ENCODE assay signal across 8 cellular contexts in the genomic region with DNA sequence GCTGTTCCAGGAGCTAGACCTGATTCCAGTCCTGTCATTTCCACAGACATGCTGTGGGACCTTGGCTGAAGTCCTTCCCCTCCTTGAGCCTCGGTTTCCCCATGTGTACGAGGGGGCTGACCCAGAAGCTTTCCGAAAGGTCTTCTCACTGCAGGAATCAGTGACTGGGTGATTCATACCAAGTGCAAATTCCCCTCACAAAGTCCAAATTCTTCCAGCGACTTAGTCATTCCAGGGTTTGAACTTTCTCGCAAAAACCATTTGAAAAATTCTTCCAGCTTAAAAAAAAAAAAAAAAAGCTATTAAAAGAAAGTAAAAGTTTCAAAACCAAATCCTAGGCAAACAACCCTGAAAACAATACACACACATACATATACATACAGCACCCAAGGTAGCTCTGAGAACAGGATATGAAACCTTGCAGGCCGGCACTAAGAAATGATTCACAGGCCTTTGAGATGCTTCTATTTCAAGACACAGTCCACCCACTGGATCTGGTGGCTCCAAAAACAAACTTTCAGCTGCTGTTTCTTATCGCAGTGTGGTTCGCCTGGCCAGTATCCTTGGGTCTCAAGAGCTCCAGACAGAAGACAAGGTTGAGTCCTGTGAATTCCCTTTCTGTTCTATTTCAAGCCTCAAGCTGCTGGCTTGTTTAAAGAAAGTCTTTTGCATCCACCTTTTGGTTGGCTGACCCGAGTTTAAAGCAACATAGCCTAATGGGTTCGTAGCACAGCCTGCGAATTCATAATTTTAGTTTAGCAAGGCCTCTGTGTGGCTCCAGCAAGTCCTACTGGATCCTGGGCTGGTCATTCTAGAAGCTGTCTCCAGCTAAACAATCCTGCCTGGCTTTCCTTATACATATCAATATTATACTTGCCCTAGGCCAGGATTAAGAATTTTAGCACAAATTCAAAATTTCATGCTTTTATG. TPM values are rescaled to one million over a fixed set of nuclear protein-coding genes. Genes with fewer than 3 reads are reported as not detected.
A peak's percentile ranks its signal among the peaks of the same experiment; 100 is the strongest.
DNase-seq lines count a peak whose midpoint lies in the region; ATAC-seq and TF ChIP-seq lines count a peak whose summit lies in the region.

No MANE protein-coding gene starts in this region.

- H3K4me3 Mint-ChIP-seq in HFFc6 = peak overlapping the region; percentile 89

- H3K79me2 ChIP-seq in OCI-LY1 (ENCODE audit: insufficient read depth, low read length) = no peaks in the 10 kb centered on the region

- no peak for TF ChIP-seq CTCF in HFFc6 (IDR thresholded peaks at IDR 0.05)
- no peak for TF ChIP-seq CTCF in OCI-LY1 (IDR thresholded peaks at IDR 0.05; ENCODE audit: low read length)
- TF ChIP-seq CTCF in cardiac fibroblast (IDR thresholded peaks at IDR 0.05; ENCODE audit: low read depth, low read length) = no peak

- H3F3A ChIP-seq in OCI-LY1 (ENCODE audit: insufficient read depth, low read length) = peaks cover 5% of the 10 kb centered on the region; the same call in 1 of the 2 replicates

- peaks cover 9% of the 10 kb centered on the region for H3K36me3 Mint-ChIP-seq in HFFc6 (ENCODE audit: low read depth)

- H3K4me2 ChIP-seq in OCI-LY1 (ENCODE audit: low read length) = peak overlapping the region; percentile 71

- peak overlapping the region; percentile 53 for H3K4me3 ChIP-seq in OCI-LY1 (ENCODE audit: low read depth, low read length, poor library complexity, severe bottlenecking)
- peak overlapping the region in 1 of 2 donors; percentile 16 for H3K4me3 ChIP-seq in cardiac fibroblast (replicated peaks in 1 of 2; ENCODE audit: low read depth in 2 of 2, low read length in 2 of 2)
- peak overlapping the region; percentile 20 to 33 for H3K4me3 ChIP-seq in muscle layer of duodenum (ENCODE audit: low read depth in 1 of 2, low read length in 2 of 2)

- H3K27me3 ChIP-seq in OCI-LY1 (ENCODE audit: insufficient read depth, low read length) = no peaks in the 10 kb centered on the region
- H3K27me3 ChIP-seq in muscle layer of duodenum (ENCODE audit: low read depth, low read length) = no peaks in the 10 kb centered on the region

- H3K4me1 ChIP-seq in OCI-LY1 (ENCODE audit: insufficient read depth, low read length, severe bottlenecking) (peaks cover 84% of the 10 kb centered on the region), muscle layer of duodenum (ENCODE audit: control insufficient read depth in 1 of 2, insufficient read depth in 2 of 2, low read length in 2 of 2) (peaks cover 16 to 33% of the 10 kb centered on the region in 2 donors)

- H4K20me1 ChIP-seq in OCI-LY1 (ENCODE audit: insufficient read depth, low read length) = no peaks in the 10 kb centered on the region

- H3K9ac ChIP-seq in OCI-LY1 (ENCODE audit: low read length) = peak overlapping the region; percentile 68

- H3K27me3 Mint-ChIP-seq in HFFc6 (ENCODE audit: insufficient read depth) = no peaks in the 10 kb centered on the region; the same call in 1 of the 2 replicates

- H3K9me3 ChIP-seq in OCI-LY1 (ENCODE audit: low read length) (no peaks in the 10 kb centered on the region), muscle layer of duodenum (ENCODE audit: control insufficient read depth in 1 of 2, low read length in 2 of 2) (no peaks in the 10 kb centered on the region)

- peak; percentile 89 for DNase-seq in HFFc6
- DNase-seq in cardiac fibroblast (ENCODE audit: low read depth in 2 of 2) = peak; percentile 91 to 95
- no peak for DNase-seq in GDM1 (lab: John Stamatoyannopoulos, UW)
- DNase-seq in NCI-H2171 treated with DMSO at 0.1 percent for 48 hours (lab: John Stamatoyannopoulos, UW) = no peak
- no peak for DNase-seq in activated CD8-positive, alpha-beta memory T cell treated with anti-CD3 and anti-CD28 coated beads, Interleukin-2, amount 50 U/mL, for 48 hours

- peak overlapping the region; percentile 93 for H3K27ac ChIP-seq in OCI-LY1 (ENCODE audit: low read depth, low read length, poor library complexity, severe bottlenecking)
- H3K27ac ChIP-seq in muscle layer of duodenum (ENCODE audit: low read length) = peak overlapping the region; percentile 79

- H3K9me2 ChIP-seq in OCI-LY1 (ENCODE audit: low read depth, low read length) = no peaks in the 10 kb centered on the region

- H3K27ac Mint-ChIP-seq in HFFc6 = peak overlapping the region; percentile 100

- peaks cover 61% of the 10 kb centered on the region for H3K4me1 Mint-ChIP-seq in HFFc6 (ENCODE audit: low read depth)

- H2AFZ ChIP-seq in OCI-LY1 (ENCODE audit: low read length) = no peak overlapping the region

- H3K9me3 Mint-ChIP-seq in HFFc6 = no peaks in the 10 kb centered on the region

- peak; percentile 83 for ATAC-seq in GM18502 (IDR thresholded peaks at IDR 0.05; ENCODE audit: poor library complexity, unreplicated experiment)

- H3K36me3 ChIP-seq in OCI-LY1 (ENCODE audit: insufficient read depth, low read length) = no peaks in the 10 kb centered on the region
- no peaks in the 10 kb centered on the region for H3K36me3 ChIP-seq in muscle layer of duodenum (ENCODE audit: control insufficient read depth in 1 of 2, insufficient read depth in 2 of 2, low read length in 2 of 2)

RNA-seq across cellular contexts. Expression of a gene that starts 18.0 kb away (rescaled TPM):
- total RNA-seq in HFFc6 (2021; fragmentation: NEBNext Ultra II Directional; extraction: Animal tissue kit (Norgen Biotek cat#: 25700)) = 100 to 1,000 TPM; 560 to 690 (median 604) TPM

RNA-seq across cellular contexts. Expression of a gene that starts 46.3 kb away (rescaled TPM):
- 1 to 10 TPM in 5 of 6 experiments, under 1 TPM in 1; 0.83 to 2.1 (median 1.9) TPM for total RNA-seq in HFFc6 (2021; fragmentation: NEBNext Ultra II Directional; extraction: Animal tissue kit (Norgen Biotek cat#: 25700))

Comparison
In these comparisons a context has a peak if more than half of its experiments do, and no peak if none do; other contexts are left out.
1. DNase-seq: peak in HFFc6 (single experiment) and cardiac fibroblast (2 of 2); none in GDM1 (single experiment), NCI-H2171 treated with DMSO at 0.1 percent for 48 hours (single experiment) and activated CD8-positive, alpha-beta memory T cell treated with anti-CD3 and anti-CD28 coated beads, Interleukin-2, amount 50 U/mL, for 48 hours (single experiment).